In the genomic region with DNA sequence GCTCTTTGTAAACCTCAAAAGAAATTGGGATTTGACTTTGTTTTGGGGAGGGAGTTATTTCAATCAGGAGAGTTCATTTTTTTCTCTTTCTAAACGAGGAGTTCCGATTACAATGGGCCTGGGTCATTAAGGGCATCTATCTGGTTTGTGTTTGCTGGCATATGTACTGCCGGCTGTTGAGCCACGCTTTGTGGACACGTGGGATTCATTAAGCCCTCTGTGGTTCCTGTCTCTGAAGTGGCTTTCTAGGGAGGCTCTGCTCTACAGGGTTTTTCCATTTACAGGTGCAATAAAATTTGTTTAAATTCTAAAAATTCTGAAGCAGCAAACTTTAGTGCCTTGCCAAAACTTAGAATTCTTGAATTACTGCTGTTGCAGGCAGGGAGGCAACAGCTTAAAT, we compare ENCODE assay signal across 18 cellular contexts. TPM values are rescaled to one million over a fixed set of nuclear protein-coding genes. Genes with fewer than 3 reads are reported as not detected.
DNase-seq lines count a peak whose midpoint lies in the region; ATAC-seq lines count a peak whose summit lies in the region.
"Had no signal": no experiment of that assay in that cellular context is flagged by ENCODE, and none has a peak within 500 bp of the region (broad histone marks: within the 10 kb centered on the region; RNA-seq: fewer than 3 reads in every experiment).

No MANE protein-coding gene starts in this region.

- H3K9me3 Mint-ChIP-seq in IgD-negative memory B cell = no peaks in the 10 kb centered on the region
- no peaks in the 10 kb centered on the region for H3K9me3 Mint-ChIP-seq in activated T-helper 2 cell treated with anti-CD3 and anti-CD28 coated beads, Interferon-gamma antibody, Interleukin-2, Interleukin-4, amounts not matched to agents 10 μg/mL and 5 μg/mL and 100 μg/mL, durations not matched to agents 14 hours and 24 hours and 36 hours
- H3K9me3 Mint-ChIP-seq in naive thymus-derived CD4-positive, alpha-beta T cell = peaks cover 0 to under 1% (median 0%) of the 10 kb centered on the region in 11 donors

- H3K36me3 ChIP-seq in naive thymus-derived CD4-positive, alpha-beta T cell (ENCODE audit: control insufficient read depth in 2 of 3, insufficient read depth in 3 of 3, low read length in 3 of 3) = peaks cover 0 to 5% (median 5%) of the 10 kb centered on the region in 3 experiments

- H3K4me3 ChIP-seq in naive thymus-derived CD4-positive, alpha-beta T cell (ENCODE audit: low read length) = peak overlapping the region; percentile 4
- H3K4me3 ChIP-seq: GM23248, thoracic aorta had no signal

- POLR2A ChIA-PET in naive thymus-derived CD4-positive, alpha-beta T cell (lab: Charles Lee) = interaction anchor here (0.7 to 1.5 kb wide), 3 partner anchors 17 to 87 kb away, joined by 3 to 6 read pairs (median 4); no protein-coding TSS in a partner anchor

- CTCF ChIA-PET in naive thymus-derived CD4-positive, alpha-beta T cell (lab: Charles Lee) = interaction anchor here (0.6 to 1.8 kb wide), 4 partner anchors 40 to 152 kb away, joined by 3 to 10 read pairs (median 3); no protein-coding TSS in a partner anchor

- H3K36me3 Mint-ChIP-seq in IgD-negative memory B cell = no peaks in the 10 kb centered on the region
- peaks cover 32% of the 10 kb centered on the region for H3K36me3 Mint-ChIP-seq in activated T-helper 2 cell treated with anti-CD3 and anti-CD28 coated beads, Interferon-gamma antibody, Interleukin-2, Interleukin-4, amounts not matched to agents 10 μg/mL and 5 μg/mL and 100 μg/mL, durations not matched to agents 14 hours and 24 hours and 36 hours (ENCODE audit: low read depth)
- peaks cover 0 to 29% (median 23%) of the 10 kb centered on the region in 5 donors for H3K36me3 Mint-ChIP-seq in naive thymus-derived CD4-positive, alpha-beta T cell

- no peaks in the 10 kb centered on the region for H3K27me3 ChIP-seq in naive thymus-derived CD4-positive, alpha-beta T cell (ENCODE audit: control insufficient read depth in 2 of 2, insufficient read depth in 2 of 2, low read length in 2 of 2)

- no peaks in the 10 kb centered on the region for H3K27me3 Mint-ChIP-seq in IgD-negative memory B cell
- H3K27me3 Mint-ChIP-seq in activated T-helper 2 cell treated with anti-CD3 and anti-CD28 coated beads, Interferon-gamma antibody, Interleukin-2, Interleukin-4, amounts not matched to agents 10 μg/mL and 5 μg/mL and 100 μg/mL, durations not matched to agents 14 hours and 24 hours and 36 hours (ENCODE audit: low read depth) = no peaks in the 10 kb centered on the region
- H3K27me3 Mint-ChIP-seq in naive thymus-derived CD4-positive, alpha-beta T cell = no peaks in the 10 kb centered on the region

- peaks cover 14 to 37% of the 10 kb centered on the region in 2 donors for H3K4me1 ChIP-seq in naive thymus-derived CD4-positive, alpha-beta T cell (ENCODE audit: control insufficient read depth in 2 of 2, insufficient read depth in 2 of 2, low read length in 2 of 2)

- peak; percentile 2 for DNase-seq in DMS79 treated with DMSO at 0.1 percent for 48 hours (lab: John Stamatoyannopoulos, UW)
- DNase-seq in DMS79 (lab: John Stamatoyannopoulos, UW) = no peak
- no peak for DNase-seq in activated T-helper 2 cell treated with anti-CD3 and anti-CD28 coated beads, Interferon-gamma antibody, Interleukin-2, Interleukin-4, amounts not matched to agents 10 μg/mL and 5 μg/mL and 100 μg/mL, durations not matched to agents 14 hours and 24 hours and 36 hours (ENCODE audit: low spot score)
- no peak for DNase-seq in naive thymus-derived CD4-positive, alpha-beta T cell
- DNase-seq in NCI-H2081 (lab: John Stamatoyannopoulos, UW) = no peak
- DNase-seq in glomerular visceral epithelial cell (ENCODE audit: extremely low spot score) = no peak
- no peak for DNase-seq in activated effector memory CD4-positive, alpha-beta T cell treated with anti-CD3 and anti-CD28 coated beads, Interleukin-2, amount 50 U/mL, for 16 hours
- DNase-seq: 8988T, activated gamma-delta T cell, kidney, MV-4-11, NCI-H69, SHP77 had no signal

- H3K4me1 Mint-ChIP-seq in IgD-negative memory B cell = peaks cover 14 to 23% (median 21%) of the 10 kb centered on the region in 3 donors
- peaks cover 25% of the 10 kb centered on the region for H3K4me1 Mint-ChIP-seq in activated T-helper 2 cell treated with anti-CD3 and anti-CD28 coated beads, Interferon-gamma antibody, Interleukin-2, Interleukin-4, amounts not matched to agents 10 μg/mL and 5 μg/mL and 100 μg/mL, durations not matched to agents 14 hours and 24 hours and 36 hours (ENCODE audit: low read depth)
- H3K4me1 Mint-ChIP-seq in naive thymus-derived CD4-positive, alpha-beta T cell = peaks cover 30 to 57% (median 50%) of the 10 kb centered on the region in 7 donors

- H3K27ac ChIP-seq in naive thymus-derived CD4-positive, alpha-beta T cell (ENCODE audit: low read depth, low read length) = peak overlapping the region; percentile 57
- H3K27ac ChIP-seq: GM23248, VCaP had no signal

- intact Hi-C loops in activated T-helper 2 cell treated with anti-CD3 and anti-CD28 coated beads, Interferon-gamma antibody, Interleukin-2, Interleukin-4, amounts not matched to agents 10 μg/mL and 5 μg/mL and 100 μg/mL, durations not matched to agents 14 hours and 24 hours and 36 hours (cut with micrococcal nuclease) = no loop called here
- intact Hi-C loops in naive thymus-derived CD4-positive, alpha-beta T cell (cut with micrococcal nuclease) = no loop called here

- H3K4me3 Mint-ChIP-seq in IgD-negative memory B cell = no peak overlapping the region
- H3K4me3 Mint-ChIP-seq in activated T-helper 2 cell treated with anti-CD3 and anti-CD28 coated beads, Interferon-gamma antibody, Interleukin-2, Interleukin-4, amounts not matched to agents 10 μg/mL and 5 μg/mL and 100 μg/mL, durations not matched to agents 14 hours and 24 hours and 36 hours (ENCODE audit: low read depth) = no peak overlapping the region
- H3K4me3 Mint-ChIP-seq in naive thymus-derived CD4-positive, alpha-beta T cell = peak overlapping the region; percentile 12 to 73 (median 58)

- peak overlapping the region; percentile 60 to 67 (median 60) for H3K27ac Mint-ChIP-seq in IgD-negative memory B cell
- H3K27ac Mint-ChIP-seq in activated T-helper 2 cell treated with anti-CD3 and anti-CD28 coated beads, Interferon-gamma antibody, Interleukin-2, Interleukin-4, amounts not matched to agents 10 μg/mL and 5 μg/mL and 100 μg/mL, durations not matched to agents 14 hours and 24 hours and 36 hours = peak overlapping the region; percentile 29
- H3K27ac Mint-ChIP-seq in naive thymus-derived CD4-positive, alpha-beta T cell = peak overlapping the region; percentile 69 to 94 (median 89)

- no peaks in the 10 kb centered on the region for H3K9me3 ChIP-seq in naive thymus-derived CD4-positive, alpha-beta T cell (ENCODE audit: control insufficient read depth in 2 of 3, low read length in 3 of 3)
- H3K9me3 ChIP-seq: thoracic aorta had no signal

- no peak for ATAC-seq in naive thymus-derived CD4-positive, alpha-beta T cell
- ATAC-seq: sciatic nerve had no signal

RNA-seq across cellular contexts. Expression of gene GNS, which starts 57.9 kb away (rescaled TPM):
- 24.2 TPM for polyA plus RNA-seq in IgD-negative memory B cell
- total RNA-seq in activated T-helper 2 cell treated with anti-CD3 and anti-CD28 coated beads, Interferon-gamma antibody, Interleukin-2, Interleukin-4, amounts not matched to agents 10 μg/mL and 5 μg/mL and 100 μg/mL, durations not matched to agents 14 hours and 24 hours and 36 hours = 33.9 and 38.2 TPM in 2 replicates
- total RNA-seq in naive thymus-derived CD4-positive, alpha-beta T cell = 10 to 100 TPM; 24.4 to 62.8 (median 35.2) TPM
- 10 to 100 TPM; 39.5 to 48.2 TPM for polyA plus RNA-seq in naive thymus-derived CD4-positive, alpha-beta T cell

Comparison
In these comparisons a context has a peak if more than half of its experiments do, and no peak if none do; other contexts are left out.
1. H3K27ac Mint-ChIP-seq: peak in every context shown above with its lines; median percentile 89 in naive thymus-derived CD4-positive, alpha-beta T cell; 60 in IgD-negative memory B cell; 29 in activated T-helper 2 cell treated with anti-CD3 and anti-CD28 coated beads, Interferon-gamma antibody, Interleukin-2, Interleukin-4, amounts not matched to agents 10 μg/mL and 5 μg/mL and 100 μg/mL, durations not matched to agents 14 hours and 24 hours and 36 hours.
2. H3K4me3 Mint-ChIP-seq: peak in naive thymus-derived CD4-positive, alpha-beta T cell (10 of 10); none in IgD-negative memory B cell (0 of 4) and activated T-helper 2 cell treated with anti-CD3 and anti-CD28 coated beads, Interferon-gamma antibody, Interleukin-2, Interleukin-4, amounts not matched to agents 10 μg/mL and 5 μg/mL and 100 μg/mL, durations not matched to agents 14 hours and 24 hours and 36 hours (single experiment).